In genomic region chrX:110341189-110342035, GRCh38 we compare ENCODE assay signal across 9 cellular contexts. TPM values are rescaled to one million over a fixed set of nuclear protein-coding genes. Genes with fewer than 3 reads are reported as not detected.
DNase-seq lines count a peak whose midpoint lies in the region; ATAC-seq lines count a peak whose summit lies in the region.
"Had no signal": no experiment of that assay in that cellular context is flagged by ENCODE, and none has a peak within 500 bp of the region (broad histone marks: within the 10 kb centered on the region; RNA-seq: fewer than 3 reads in every experiment).

No MANE protein-coding gene starts in this region.

- peaks cover 0 to 2% (median 0%) of the 10 kb centered on the region in 4 donors for H3K4me1 Mint-ChIP-seq in naive thymus-derived CD8-positive, alpha-beta T cell

- ATAC-seq in GM21717 (IDR thresholded peaks at IDR 0.05; ENCODE audit: unreplicated experiment): peak; percentile 82
- ATAC-seq in naive thymus-derived CD8-positive, alpha-beta T cell: no peak

- no peak overlapping the region for H3K27ac Mint-ChIP-seq in naive thymus-derived CD8-positive, alpha-beta T cell

- no peaks in the 10 kb centered on the region for H3K9me3 Mint-ChIP-seq in naive thymus-derived CD8-positive, alpha-beta T cell

- DNase-seq in GM04503 (ENCODE audit: low read depth): peak; percentile 65
- peak; percentile 70 for DNase-seq in MV-4-11 (lab: John Stamatoyannopoulos, UW)
- peak; percentile 50 for DNase-seq in foreskin melanocyte
- DNase-seq in substantia nigra (lab: John Stamatoyannopoulos, UW): no peak
- no peak for DNase-seq in NCI-H524 (lab: John Stamatoyannopoulos, UW)
- DNase-seq in SIG-M5 treated with dmso at 0.1 percent for 504 hours (lab: John Stamatoyannopoulos, UW; ENCODE audit: unreplicated experiment): no peak
- no peak for DNase-seq in naive thymus-derived CD8-positive, alpha-beta T cell
- DNase-seq: adrenal gland had no signal

- peaks cover 0 to 3% (median 0%) of the 10 kb centered on the region in 3 donors for H3K36me3 Mint-ChIP-seq in naive thymus-derived CD8-positive, alpha-beta T cell

- POLR2A ChIA-PET in naive thymus-derived CD8-positive, alpha-beta T cell (lab: Charles Lee): no interaction called here

- peaks cover 0 to 4% (median 0%) of the 10 kb centered on the region in 5 donors for H3K27me3 Mint-ChIP-seq in naive thymus-derived CD8-positive, alpha-beta T cell

- no peak overlapping the region for H3K27ac ChIP-seq in substantia nigra (ENCODE audit: low read depth, low read length, poor library complexity, severe bottlenecking)
- H3K27ac ChIP-seq: adrenal gland had no signal

- no peak overlapping the region for H3K4me3 Mint-ChIP-seq in naive thymus-derived CD8-positive, alpha-beta T cell

RNA-seq across cellular contexts. Expression of gene RTL9, which starts 17.2 kb away (rescaled TPM):
- not detected for total RNA-seq in naive thymus-derived CD8-positive, alpha-beta T cell
- polyA plus RNA-seq in naive thymus-derived CD8-positive, alpha-beta T cell: not detected

RNA-seq across cellular contexts. Expression of gene AMMECR1, which starts 23.5 kb away (rescaled TPM):
- total RNA-seq in naive thymus-derived CD8-positive, alpha-beta T cell: 10 to 100 TPM in 1 of 2 experiments, 1 to 10 TPM in 1; 9.3 to 12.1 TPM
- polyA plus RNA-seq in naive thymus-derived CD8-positive, alpha-beta T cell: 1 to 10 TPM; 4.7 to 6.6 (median 6.1) TPM

Comparison
In these comparisons a context has a peak if more than half of its experiments do, and no peak if none do; other contexts are left out.
1. DNase-seq: peak in GM04503 (single experiment), MV-4-11 (single experiment) and foreskin melanocyte (single experiment); none in substantia nigra (0 of 49), NCI-H524 (0 of 2), SIG-M5 treated with dmso at 0.1 percent for 504 hours (single experiment) and naive thymus-derived CD8-positive, alpha-beta T cell (0 of 10).